ENCODE assay signal across 12 cellular contexts in genomic region chr4:90025248-90025647, GRCh38.
DNase-seq lines count a peak whose midpoint lies in the region; ATAC-seq and TF ChIP-seq lines count a peak whose summit lies in the region.
"Had no signal": no experiment of that assay in that cellular context is flagged by ENCODE, and none has a peak within 500 bp of the region (broad histone marks: within the 10 kb centered on the region; RNA-seq: fewer than 3 reads in every experiment).

No MANE protein-coding gene starts in this region.

- intact Hi-C loops in dorsolateral prefrontal cortex (cut with DNase I), result no loop called here

- no peak for ATAC-seq in HG03432 (IDR thresholded peaks at IDR 0.05; ENCODE audit: unreplicated experiment)

- no peaks in the 10 kb centered on the region for H3K27me3 ChIP-seq in dorsolateral prefrontal cortex
- H3K27me3 ChIP-seq: BLaER1 had no signal

- TF ChIP-seq CTCF in dorsolateral prefrontal cortex (IDR thresholded peaks at IDR 0.05 in 54 of 56, conservative IDR thresholded peaks at IDR 0.05 in 2 of 56; ENCODE audit: low read depth in 1 of 56, partially characterized antibody in 56 of 56), result peak in 50 of 56 donors; percentile 16 to 60 (median 40)

- H3K27ac ChIP-seq in dorsolateral prefrontal cortex, result no peak overlapping the region
- H3K27ac ChIP-seq: BLaER1 had no signal

- H3K4me3 ChIP-seq in dorsolateral prefrontal cortex, result no peak overlapping the region
- H3K4me3 ChIP-seq: BLaER1 had no signal

- DNase-seq in NCI-H2227 treated with DMSO at 0.1 percent for 48 hours (lab: John Stamatoyannopoulos, UW), result peak; percentile 3
- no peak for DNase-seq in NCI-H2227 (lab: John Stamatoyannopoulos, UW; ENCODE audit: unreplicated experiment)
- DNase-seq in NCI-H1694 treated with DMSO at 0.1 percent for 48 hours (lab: John Stamatoyannopoulos, UW), result peak; percentile 50
- DNase-seq in dorsolateral prefrontal cortex, result no peak
- peak; percentile 20 for DNase-seq in pons (ENCODE audit: low spot score)
- no peak for DNase-seq in cerebellum (ENCODE audit: low spot score)
- DNase-seq in mucosa of gallbladder (ENCODE audit: low spot score), result no peak
- DNase-seq: activated CD8-positive, alpha-beta memory T cell treated with anti-CD3 and anti-CD28 coated beads, Interleukin-2, amount 50 U/mL, for 4 hours; erythroblast; occipital lobe had no signal

Comparison
In these comparisons a context has a peak if more than half of its experiments do, and no peak if none do; other contexts are left out.
1. DNase-seq: peak in NCI-H2227 treated with DMSO at 0.1 percent for 48 hours (single experiment), NCI-H1694 treated with DMSO at 0.1 percent for 48 hours (single experiment) and pons (single experiment); none in NCI-H2227 (single experiment), dorsolateral prefrontal cortex (0 of 10), cerebellum (single experiment) and mucosa of gallbladder (single experiment).